In the genomic region with DNA sequence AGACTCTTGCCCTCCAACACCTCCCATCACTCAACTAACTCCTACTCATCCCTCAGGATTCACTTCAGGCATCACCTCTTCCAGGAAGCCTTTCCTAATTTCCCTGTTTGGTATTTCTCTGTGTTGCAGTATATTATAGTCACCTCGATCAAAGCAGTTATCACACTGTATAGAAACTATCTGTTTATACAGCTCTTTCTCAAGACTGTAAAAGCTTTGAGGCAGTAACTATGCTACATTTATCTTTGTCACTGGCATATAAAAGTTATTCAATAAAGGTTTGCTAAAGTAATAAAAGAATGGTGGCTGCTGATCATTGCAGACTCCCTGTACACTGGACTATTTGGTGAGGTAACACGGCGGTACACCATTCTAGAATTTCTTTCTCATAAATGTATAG, we compare ENCODE assay signal across 32 cellular contexts.
"Had no signal": no experiment of that assay in that cellular context is flagged by ENCODE, and none has a peak within 500 bp of the region (broad histone marks: within the 10 kb centered on the region; RNA-seq: fewer than 3 reads in every experiment).

No MANE protein-coding gene starts in this region.

- H3K9me3 ChIP-seq: adrenal gland, ascending aorta, body of pancreas, breast epithelium had no signal

- H3K4me3 ChIP-seq: adrenal gland, ascending aorta, body of pancreas, breast epithelium, cardiac muscle cell had no signal

- H3K4me1 ChIP-seq: adrenal gland, ascending aorta, body of pancreas, breast epithelium had no signal

- H3K36me3 ChIP-seq: adrenal gland, ascending aorta, brain microvascular endothelial cell, breast epithelium, cardiac muscle cell had no signal

- DNase-seq: activated effector memory CD4-positive, alpha-beta T cell treated with anti-CD3 and anti-CD28 coated beads, Interleukin-2, amount 50 U/mL, for 16 hours; activated effector memory CD4-positive, alpha-beta T cell treated with Interleukin-2 at 50 U/mL for 16 hours; activated gamma-delta T cell; activated gamma-delta T cell treated with Interleukin-2 at 50 U/mL for 16 hours; activated naive CD4-positive, alpha-beta T cell; activated naive CD4-positive, alpha-beta T cell treated with anti-CD3 and anti-CD28 coated beads for 36 hours; activated naive CD4-positive, alpha-beta T cell treated with anti-CD3 and anti-CD28 coated beads, Interleukin-2, amount 10 ng/mL, durations not matched to agents 7 days and 5 days; activated naive CD4-positive, alpha-beta T cell treated with anti-CD3 and anti-CD28 coated beads, Interleukin-2, amount 50 U/mL, for 16 hours; activated naive CD4-positive, alpha-beta T cell treated with Interleukin-2 at 50 U/mL for 16 hours; activated naive CD8-positive, alpha-beta T cell treated with anti-CD3 and anti-CD28 coated beads for 36 hours; activated naive CD8-positive, alpha-beta T cell treated with anti-CD3 and anti-CD28 coated beads, Interleukin-2, amount 10 ng/mL, durations not matched to agents 7 days and 5 days; activated naive CD8-positive, alpha-beta T cell treated with anti-CD3 and anti-CD28 coated beads, Interleukin-2, amount 50 U/mL, for 24 hours; activated T-cell treated with anti-CD3 and anti-CD28 coated beads, Interleukin-2, amount 50 U/mL, for 1 hour; activated T-cell treated with anti-CD3 and anti-CD28 coated beads, Interleukin-2, amount 50 U/mL, for 24 hours; activated T-cell treated with anti-CD3 and anti-CD28 coated beads, Interleukin-2, amount 50 U/mL, for 4 hours; activated T-cell treated with anti-CD3 and anti-CD28 coated beads, Interleukin-2, amount 50 U/mL, for 48 hours; activated T-cell treated with anti-CD3 and anti-CD28 coated beads, Interleukin-2, amount 50 U/mL, for 72 hours; adrenal gland; amniotic stem cell; amygdala; anterior cingulate cortex; aorta; body of pancreas; brain microvascular endothelial cell; caudate nucleus; central memory CD4-positive, alpha-beta T cell; cerebellar nuclear complex had no signal

- ATAC-seq: activated naive CD4-positive, alpha-beta T cell treated with anti-CD3 and anti-CD28 coated beads, Interleukin-2, amount 50 U/mL, for 72 hours; activated naive CD8-positive, alpha-beta T cell treated with anti-CD3 and anti-CD28 coated beads, Interleukin-2, amount 50 U/mL, for 24 hours; activated T-cell treated with anti-CD3 and anti-CD28 coated beads, Interleukin-2, amount 50 U/mL, for 4 hours; activated T-cell treated with anti-CD3 and anti-CD28 coated beads, Interleukin-2, amount 50 U/mL, for 72 hours; activated T-helper 17 cell treated with anti-CD3 and anti-CD28 coated beads, Interleukin-2, amount 50 U/mL, for 72 hours; body of pancreas had no signal
